In genomic region chr15:41967506-41968206, GRCh38 we compare ENCODE assay signal across 9 cellular contexts. TPM values are rescaled to one million over a fixed set of nuclear protein-coding genes. Genes with fewer than 3 reads are reported as not detected.
DNase-seq lines count a peak whose midpoint lies in the region; ATAC-seq and TF ChIP-seq lines count a peak whose summit lies in the region.
"Had no signal": no experiment of that assay in that cellular context is flagged by ENCODE, and none has a peak within 500 bp of the region (broad histone marks: within the 10 kb centered on the region; RNA-seq: fewer than 3 reads in every experiment).

No MANE protein-coding gene starts in this region.

- H3K27me3 ChIP-seq in BLaER1 (no peaks in the 10 kb centered on the region), mammary epithelial cell (ENCODE audit: insufficient read depth, low read length) (no peaks in the 10 kb centered on the region)
- H3K27me3 ChIP-seq in naive thymus-derived CD4-positive, alpha-beta T cell (ENCODE audit: control insufficient read depth in 2 of 2, insufficient read depth in 2 of 2, low read length in 2 of 2): no peaks in the 10 kb centered on the region

- H3K9me3 Mint-ChIP-seq in naive thymus-derived CD4-positive, alpha-beta T cell: peaks cover 0 to 2% (median 0%) of the 10 kb centered on the region in 11 donors

- H3K36me3 Mint-ChIP-seq in naive thymus-derived CD4-positive, alpha-beta T cell: peaks cover 0 to 7% (median 3%) of the 10 kb centered on the region in 5 donors

- 5% methylated on average over 4 of the region's 4 CpGs for WGBS in mammary epithelial cell (ENCODE audit: low coverage, missing lambda C conversion rate)

- H3K36me3 ChIP-seq in BLaER1: peaks cover under 1% of the 10 kb centered on the region; the same call in 1 of the 2 replicates
- H3K36me3 ChIP-seq in mammary epithelial cell (ENCODE audit: insufficient read depth, low read length): peaks cover 4% of the 10 kb centered on the region
- H3K36me3 ChIP-seq in naive thymus-derived CD4-positive, alpha-beta T cell (ENCODE audit: control insufficient read depth in 2 of 3, insufficient read depth in 3 of 3, low read length in 3 of 3): no peaks in the 10 kb centered on the region

- H3K4me3 ChIP-seq in BLaER1 (peak overlapping the region; percentile 42; the same call in 1 of the 2 replicates), mammary epithelial cell (replicated peaks in 1 of 3; ENCODE audit: insufficient read depth in 1 of 3, low read depth in 2 of 3, low read length in 3 of 3) (peak overlapping the region in 1 of 3 experiments; percentile 22)
- no peak overlapping the region for H3K4me3 ChIP-seq in naive thymus-derived CD4-positive, alpha-beta T cell (ENCODE audit: low read length)

- no peak for ATAC-seq in naive thymus-derived CD4-positive, alpha-beta T cell
- ATAC-seq in HG03354 (IDR thresholded peaks at IDR 0.05; ENCODE audit: poor library complexity, severe bottlenecking, unreplicated experiment): no peak
- no peak for ATAC-seq in GM18498 (IDR thresholded peaks at IDR 0.05; ENCODE audit: unreplicated experiment)

- intact Hi-C loops in mammary epithelial cell (cut with micrococcal nuclease): no loop called here
- intact Hi-C loops in naive thymus-derived CD4-positive, alpha-beta T cell (cut with micrococcal nuclease): no loop called here

- H3K9ac ChIP-seq in BLaER1: peak overlapping the region; percentile 60
- peak overlapping the region; percentile 14 for H3K9ac ChIP-seq in mammary epithelial cell (ENCODE audit: insufficient read depth, low read length)

- H3K4me2 ChIP-seq in BLaER1 (peak overlapping the region; percentile 97), mammary epithelial cell (ENCODE audit: insufficient read depth, low read depth, low read length) (peak overlapping the region; percentile 68)

- no TSS peak for BruUV-seq in mammary epithelial cell (replicated peaks; lab: Mats Ljungman, UMichigan)

- peaks cover 96% of the 10 kb centered on the region for H3K79me2 ChIP-seq in mammary epithelial cell (ENCODE audit: insufficient read depth, low read length)

- H3K9me3 ChIP-seq in BLaER1 (peaks cover 4% of the 10 kb centered on the region), mammary epithelial cell (replicated peaks; ENCODE audit: insufficient read depth, low read length) (no peaks in the 10 kb centered on the region)
- H3K9me3 ChIP-seq in naive thymus-derived CD4-positive, alpha-beta T cell (ENCODE audit: control insufficient read depth in 2 of 3, low read length in 3 of 3): no peaks in the 10 kb centered on the region

- H3K27ac ChIP-seq in BLaER1 (peak overlapping the region; percentile 79), mammary epithelial cell (ENCODE audit: insufficient read depth, low read depth, low read length) (peak overlapping the region; percentile 59)
- no peak overlapping the region for H3K27ac ChIP-seq in naive thymus-derived CD4-positive, alpha-beta T cell (ENCODE audit: low read depth, low read length)

- in situ Hi-C loops in mammary epithelial cell (cut with MboI; ENCODE audit: low sequenced_read_pairs in 2 of 2): no loop called here

- no peak for TF ChIP-seq CTCF in mammary epithelial cell (conservative IDR thresholded peaks at IDR 0.05 in 1 of 2, IDR thresholded peaks at IDR 0.05 in 1 of 2; ENCODE audit: extremely low read depth in 1 of 2, insufficient read depth in 1 of 2, low read depth in 1 of 2, low read length in 2 of 2)

- CTCF ChIA-PET in mammary epithelial cell (lab: Charles Lee; ENCODE audit: low non-redundant PET): no interaction called here
- CTCF ChIA-PET in naive thymus-derived CD4-positive, alpha-beta T cell (lab: Charles Lee): no interaction called here

- H4K20me1 ChIP-seq in BLaER1: peaks cover 28% of the 10 kb centered on the region
- no peaks in the 10 kb centered on the region for H4K20me1 ChIP-seq in mammary epithelial cell (ENCODE audit: insufficient read depth, low read length)

- H2AFZ ChIP-seq in mammary epithelial cell (ENCODE audit: low read depth, low read length): peak overlapping the region; percentile 54

- peaks cover 42 to 60% (median 48%) of the 10 kb centered on the region in 7 donors for H3K4me1 Mint-ChIP-seq in naive thymus-derived CD4-positive, alpha-beta T cell

- peak; percentile 24 for DNase-seq in KG1 (lab: John Stamatoyannopoulos, UW)
- DNase-seq in mammary epithelial cell: no peak
- DNase-seq in naive thymus-derived CD4-positive, alpha-beta T cell: no peak
- DNase-seq in NCI-H2107 (lab: John Stamatoyannopoulos, UW): no peak
- DNase-seq in NCI-H1417 (lab: John Stamatoyannopoulos, UW): no peak

- peak overlapping the region; percentile 6 to 90 (median 56) for H3K27ac Mint-ChIP-seq in naive thymus-derived CD4-positive, alpha-beta T cell

- H3K4me1 ChIP-seq in BLaER1 (peaks cover 67% of the 10 kb centered on the region), mammary epithelial cell (ENCODE audit: insufficient read depth, low read length) (peaks cover 48% of the 10 kb centered on the region)
- H3K4me1 ChIP-seq in naive thymus-derived CD4-positive, alpha-beta T cell (ENCODE audit: control insufficient read depth in 2 of 2, insufficient read depth in 2 of 2, low read length in 2 of 2): peaks cover 19% of the 10 kb centered on the region in 2 donors

- POLR2A ChIA-PET in naive thymus-derived CD4-positive, alpha-beta T cell (lab: Charles Lee): interaction anchor here (0.7 to 6.7 kb wide), 2 partner anchors 31 to 102 kb away, joined by 4 to 76 read pairs; no protein-coding TSS in a partner anchor

- dilution Hi-C loops in mammary epithelial cell (cut with HindIII; ENCODE audit: low sequenced_read_pairs): no loop called here

- no peaks in the 10 kb centered on the region for H3K27me3 Mint-ChIP-seq in naive thymus-derived CD4-positive, alpha-beta T cell

- H3K4me3 Mint-ChIP-seq in naive thymus-derived CD4-positive, alpha-beta T cell: peak overlapping the region in 3 of 10 donors; percentile 33 to 65 (median 58)

RNA-seq across cellular contexts. Expression of gene EHD4, which starts 4.7 kb away (rescaled TPM):
- total RNA-seq in mammary epithelial cell: 10 to 100 TPM; 53.6 to 65.0 TPM
- 55.8 TPM for polyA plus RNA-seq in mammary epithelial cell
- 66.8 TPM for polyA minus RNA-seq in mammary epithelial cell
- total RNA-seq in naive thymus-derived CD4-positive, alpha-beta T cell: 10 to 100 TPM; 10.4 to 48.3 (median 23.7) TPM
- 1 to 10 TPM; 5.6 to 8.9 TPM for polyA plus RNA-seq in naive thymus-derived CD4-positive, alpha-beta T cell

RNA-seq across cellular contexts. Expression of gene PLA2G4E, which starts 53.2 kb away (rescaled TPM):
- under 1 TPM in 1 of 2 donors, not detected in 1; 0.45 TPM for total RNA-seq in mammary epithelial cell
- 0.07 TPM for polyA plus RNA-seq in mammary epithelial cell
- polyA minus RNA-seq in mammary epithelial cell: not detected
- not detected for total RNA-seq in naive thymus-derived CD4-positive, alpha-beta T cell
- polyA plus RNA-seq in naive thymus-derived CD4-positive, alpha-beta T cell: not detected
- total RNA-seq: activated CD8-positive, alpha-beta memory T cell treated with anti-CD3 and anti-CD28 coated beads for 36 hours had no signal
